ENCODE assay signal across 19 cellular contexts in genomic region chrX:131801066-131801465, GRCh38.
"Had no signal": no experiment of that assay in that cellular context is flagged by ENCODE, and none has a peak within 500 bp of the region (broad histone marks: within the 10 kb centered on the region; RNA-seq: fewer than 3 reads in every experiment).

No MANE protein-coding gene starts in this region.

- H3K36me3 ChIP-seq: gastrocnemius medialis, pancreas, right lobe of liver, stomach, upper lobe of left lung, uterus had no signal

- H3K36me3 Mint-ChIP-seq: naive thymus-derived CD8-positive, alpha-beta T cell had no signal

- H3K4me1 Mint-ChIP-seq: naive thymus-derived CD8-positive, alpha-beta T cell; neural progenitor cell had no signal

- H2AFZ ChIP-seq: neural progenitor cell had no signal

- H3K9me3 Mint-ChIP-seq: naive thymus-derived CD8-positive, alpha-beta T cell had no signal

- H3K27ac ChIP-seq: dorsolateral prefrontal cortex, gastrocnemius medialis, neural progenitor cell, pancreas, right lobe of liver, stomach, upper lobe of left lung, uterus had no signal

- DNase-seq: cortex of kidney; dorsolateral prefrontal cortex; effector CD8-positive, alpha-beta T cell; gastrocnemius medialis; islet precursor cell; mammary epithelial cell; mucosa of descending colon; naive thymus-derived CD8-positive, alpha-beta T cell; nucleus accumbens; pancreas; right lobe of liver; stimulated activated naive CD4-positive, alpha-beta T cell; stomach; uterus had no signal

- ATAC-seq: esophagus mucosa; gastrocnemius medialis; left lobe of liver; mucosa of descending colon; naive thymus-derived CD8-positive, alpha-beta T cell; pancreas; right lobe of liver had no signal

- H3K9ac ChIP-seq: neural progenitor cell had no signal

- H3K27ac Mint-ChIP-seq: neural progenitor cell, progenitor cell of endocrine pancreas had no signal

- H3K27me3 ChIP-seq: gastrocnemius medialis, neural progenitor cell, right lobe of liver, upper lobe of left lung, uterus had no signal

- H3K4me3 ChIP-seq: dorsolateral prefrontal cortex, gastrocnemius medialis, mucosa of descending colon, neural progenitor cell, pancreas, right lobe of liver, stomach, upper lobe of left lung, uterus had no signal

- FAIRE-seq: pancreas had no signal

- H3K4me2 ChIP-seq: neural progenitor cell had no signal

- H3K4me1 ChIP-seq: neural progenitor cell, pancreas, right lobe of liver, uterus had no signal

- H3K9me3 ChIP-seq: gastrocnemius medialis, mucosa of descending colon, pancreas, right lobe of liver, stomach, upper lobe of left lung, uterus had no signal

- H3K27me3 Mint-ChIP-seq: naive thymus-derived CD8-positive, alpha-beta T cell; progenitor cell of endocrine pancreas had no signal

- H3K4me3 Mint-ChIP-seq: naive thymus-derived CD8-positive, alpha-beta T cell; neural progenitor cell had no signal
